In genomic region chr4:8537041-8537461, GRCh38 we compare ENCODE assay signal across 8 cellular contexts. TPM values are rescaled to one million over a fixed set of nuclear protein-coding genes. Genes with fewer than 3 reads are reported as not detected.
A peak's percentile ranks its signal among the peaks of the same experiment; 100 is the strongest.
DNase-seq lines count a peak whose midpoint lies in the region; ATAC-seq and TF ChIP-seq lines count a peak whose summit lies in the region.

No MANE protein-coding gene starts in this region.

- H3K4me1 ChIP-seq in esophagus muscularis mucosa, result peaks cover 0 to 20% (median 18%) of the 10 kb centered on the region in 4 donors

- no peaks in the 10 kb centered on the region for H3K9me3 ChIP-seq in esophagus muscularis mucosa

- H3K27me3 ChIP-seq in kidney epithelial cell (ENCODE audit: control insufficient read depth, insufficient read depth, low read length), result no peaks in the 10 kb centered on the region
- H3K27me3 ChIP-seq in esophagus muscularis mucosa, result no peaks in the 10 kb centered on the region

- no peak for TF ChIP-seq POLR2A in esophagus muscularis mucosa (IDR thresholded peaks at IDR 0.05; ENCODE audit: low read depth)

- peak overlapping the region in 1 of 4 donors; percentile 7 for H3K27ac ChIP-seq in esophagus muscularis mucosa (replicated peaks in 1 of 4)

- TF ChIP-seq CTCF in AG10803 (conservative IDR thresholded peaks at IDR 0.05; ENCODE audit: low read length), result no peak
- no peak for TF ChIP-seq CTCF in HFF-Myc (IDR thresholded peaks at IDR 0.05; ENCODE audit: low read depth, low read length, missing control alignments)
- no peak for TF ChIP-seq CTCF in kidney epithelial cell (IDR thresholded peaks at IDR 0.05; ENCODE audit: insufficient read depth, low read length, poor library complexity, severe bottlenecking)
- no peak for TF ChIP-seq CTCF in esophagus muscularis mucosa (IDR thresholded peaks at IDR 0.05)

- 8% methylated on average over 8 of the region's 9 CpGs for WGBS in esophagus muscularis mucosa

- intact Hi-C loops in esophagus muscularis mucosa (cut with DNase I), result loop anchor here (10.0 kb wide), 1 partner anchor 58 kb away; the partner anchor contains the start of gene CPZ

- no peak for TF ChIP-seq EP300 in esophagus muscularis mucosa (IDR thresholded peaks at IDR 0.05)

- H3K36me3 ChIP-seq in kidney epithelial cell (ENCODE audit: control insufficient read depth, insufficient read depth, low read length) (no peaks in the 10 kb centered on the region), esophagus muscularis mucosa (no peaks in the 10 kb centered on the region)

- no peak for ATAC-seq in GM21717 (IDR thresholded peaks at IDR 0.05; ENCODE audit: unreplicated experiment)

- H3K4me3 ChIP-seq in AG10803 (ENCODE audit: low read length) (no peak overlapping the region), HFF-Myc (replicated peaks; ENCODE audit: low read depth, low read length) (no peak overlapping the region), kidney epithelial cell (ENCODE audit: low read depth, low read length) (no peak overlapping the region), esophagus muscularis mucosa (peak overlapping the region in 2 of 4 donors; percentile 8 to 24)

- DNase-seq in AG10803 (ENCODE audit: low read depth) (peak; percentile 92), HFF-Myc (ENCODE audit: extremely low read depth, low read depth) (peak; percentile 43), SW480 (ENCODE audit: low spot score) (peak; percentile 60), kidney epithelial cell (ENCODE audit: low read depth) (peak; percentile 69), NCI-H2081 (lab: John Stamatoyannopoulos, UW) (no peak), NCI-H524 treated with DMSO at 0.1 percent for 48 hours (lab: John Stamatoyannopoulos, UW) (no peak), esophagus muscularis mucosa (ENCODE audit: extremely low spot score) (no peak)

RNA-seq across cellular contexts. Expression of gene GPR78, which starts 43.1 kb away (rescaled TPM):
- total RNA-seq in kidney epithelial cell, result not detected in 2 replicates
- not detected for total RNA-seq in esophagus muscularis mucosa

RNA-seq across cellular contexts. Expression of gene CPZ, which starts 55.5 kb away (rescaled TPM):
- total RNA-seq in kidney epithelial cell (0.67 and 0.75 TPM in 2 replicates), esophagus muscularis mucosa (1 to 10 TPM in 3 of 4 donors, under 1 TPM in 1; 0.42 to 2.7 (median 2.2) TPM)

Comparison
In these comparisons a context has a peak if more than half of its experiments do, and no peak if none do; other contexts are left out.
1. DNase-seq: peak in AG10803 (single experiment), HFF-Myc (single experiment), SW480 (single experiment) and kidney epithelial cell (single experiment); none in NCI-H2081 (0 of 2), NCI-H524 treated with DMSO at 0.1 percent for 48 hours (single experiment) and esophagus muscularis mucosa (single experiment).